13 cellular contexts compared by ENCODE assay signal in the genomic region with DNA sequence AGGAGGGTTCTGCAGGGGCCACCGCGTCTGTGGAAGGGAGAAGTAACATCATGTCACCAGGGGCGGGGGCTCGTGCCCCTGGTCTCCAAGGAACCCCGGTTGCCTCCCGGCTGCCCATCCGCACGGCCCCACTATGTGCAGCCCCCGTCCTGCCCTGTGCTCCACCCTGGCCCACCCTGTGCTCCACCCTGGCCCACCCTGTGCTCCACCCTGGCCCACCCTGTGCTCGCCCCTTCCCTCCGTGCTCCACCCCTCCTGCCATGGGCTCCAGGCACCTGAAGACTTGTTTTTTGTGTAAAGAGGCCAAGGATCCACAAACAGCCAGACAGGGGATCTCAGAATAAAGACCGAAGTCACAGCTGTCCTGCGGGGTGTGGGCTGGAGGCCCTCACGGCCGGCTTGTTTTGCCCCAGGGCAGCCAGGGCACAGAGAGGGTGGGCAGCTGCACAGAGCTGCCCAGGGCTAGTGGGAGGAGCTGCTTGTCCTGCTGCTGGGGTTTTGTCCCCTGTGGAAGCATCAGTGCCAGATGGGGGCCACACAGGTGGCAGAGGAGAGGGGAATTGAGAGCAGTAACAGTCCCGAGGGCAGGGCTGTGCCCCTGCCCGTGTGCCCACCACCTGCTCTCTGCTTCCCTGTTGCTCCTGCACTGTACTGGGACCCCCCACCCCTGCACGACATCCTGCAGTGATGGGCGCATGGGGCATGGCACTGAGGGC.
A peak's percentile ranks its signal among the peaks of the same experiment; 100 is the strongest.
DNase-seq lines count a peak whose midpoint lies in the region; TF ChIP-seq lines count a peak whose summit lies in the region.
"Had no signal": no experiment of that assay in that cellular context is flagged by ENCODE, and none has a peak within 500 bp of the region (broad histone marks: within the 10 kb centered on the region; RNA-seq: fewer than 3 reads in every experiment).

No MANE protein-coding gene starts in this region.

- no peak overlapping the region for H4K91ac ChIP-seq in neuronal stem cell (ENCODE audit: low read depth, low read length, poor library complexity)

- H3K9me3 ChIP-seq in ectodermal cell (ENCODE audit: control insufficient read depth, low read length), result no peaks in the 10 kb centered on the region
- no peaks in the 10 kb centered on the region for H3K9me3 ChIP-seq in neuronal stem cell (replicated peaks in 1 of 2; ENCODE audit: control insufficient read depth in 2 of 2, insufficient read depth in 1 of 2, low read depth in 1 of 2, low read length in 2 of 2)

- WGBS in ectodermal cell, 2 experiments, result 69 to 71% methylated on average over 19 of the region's 19 CpGs
- WGBS in neuronal stem cell (ENCODE audit: extremely low coverage in 2 of 2, insufficient read length in 2 of 2, insufficient replicate concordance in 1 of 2), 2 donors, result no CpG with 5 or more reads among the region's 19 CpGs

- H3K79me1 ChIP-seq in neuronal stem cell (ENCODE audit: low read depth, low read length), result no peaks in the 10 kb centered on the region

- POLR2A ChIA-PET in MCF 10A (lab: Yijun Ruan, JAX), result interaction anchor here (0.6 kb wide), 1 partner anchor 92 kb away, joined by 3 read pairs; no protein-coding TSS in a partner anchor

- H2BK12ac ChIP-seq in neuronal stem cell (ENCODE audit: low read length), result peak overlapping the region; percentile 12

- peak overlapping the region; percentile 66 for H3K14ac ChIP-seq in neuronal stem cell (ENCODE audit: low read length)

- peak overlapping the region; percentile 57 for H4K8ac ChIP-seq in neuronal stem cell (ENCODE audit: low read depth, low read length)

- peak overlapping the region; percentile 100 for H2AK5ac ChIP-seq in neuronal stem cell (ENCODE audit: low read depth, low read length)

- peak overlapping the region; percentile 32 for H3K23ac ChIP-seq in neuronal stem cell (ENCODE audit: low read depth, low read length, poor library complexity)

- no peaks in the 10 kb centered on the region for H3K9me3 Mint-ChIP-seq in MCF 10A (ENCODE audit: unreplicated experiment)

- no peak overlapping the region for H3K4me2 ChIP-seq in neuronal stem cell (ENCODE audit: insufficient read depth, low read length, poor library complexity, severe bottlenecking)

- CTCF ChIA-PET in MCF 10A (lab: Yijun Ruan, JAX), result interaction anchor here (0.6 to 3.6 kb wide), 5 partner anchors 14 to 144 kb away, joined by 3 to 17 read pairs (median 10); no protein-coding TSS in a partner anchor

- peak; percentile 78 for DNase-seq in DMS 273 (lab: John Stamatoyannopoulos, UW; ENCODE audit: unreplicated experiment)
- DNase-seq in NCI-H2171 treated with DMSO at 0.1 percent for 48 hours (lab: John Stamatoyannopoulos, UW), result peak; percentile 84
- no peak for DNase-seq in neuronal stem cell (ENCODE audit: low spot score)
- no peak for DNase-seq in LoVo (ENCODE audit: low spot score)
- DNase-seq in globus pallidus (ENCODE audit: low spot score), result no peak
- DNase-seq in MCF 10A (ENCODE audit: unreplicated experiment), result no peak
- DNase-seq: C1 segment of cervical spinal cord, DMS53, HCEC 1CT, NCI-H446, SIG-M5 had no signal

- H3K4me3 ChIP-seq in ectodermal cell (ENCODE audit: insufficient read depth, low read depth, low read length), result no peak overlapping the region
- H3K4me3 ChIP-seq in neuronal stem cell (ENCODE audit: low read length in 2 of 2), result no peak overlapping the region

- H2BK120ac ChIP-seq in neuronal stem cell (ENCODE audit: low read depth, low read length), result no peak overlapping the region

- no peaks in the 10 kb centered on the region for H3K27me3 Mint-ChIP-seq in MCF 10A (ENCODE audit: insufficient read depth, unreplicated experiment)

- H2BK15ac ChIP-seq in neuronal stem cell (ENCODE audit: low read length), result peak overlapping the region; percentile 96

- H2AFZ ChIP-seq in neuronal stem cell (ENCODE audit: low read length), result no peak overlapping the region

- TF ChIP-seq CTCF in MCF 10A (IDR thresholded peaks at IDR 0.05; ENCODE audit: unreplicated experiment), result no peak

- no peaks in the 10 kb centered on the region for H3K36me3 ChIP-seq in ectodermal cell (ENCODE audit: control insufficient read depth, insufficient read depth, low read length)
- H3K36me3 ChIP-seq in neuronal stem cell (replicated peaks in 1 of 2; ENCODE audit: control insufficient read depth in 2 of 2, insufficient read depth in 2 of 2, low read length in 2 of 2), result no peaks in the 10 kb centered on the region

- H3K4me1 Mint-ChIP-seq in MCF 10A (ENCODE audit: insufficient read depth, unreplicated experiment), result no peaks in the 10 kb centered on the region

- H3K4me1 ChIP-seq in ectodermal cell (ENCODE audit: control insufficient read depth, insufficient read depth, low read length) (peaks cover 31% of the 10 kb centered on the region), neuronal stem cell (ENCODE audit: control insufficient read depth in 2 of 2, insufficient read depth in 1 of 2, low read depth in 1 of 2, low read length in 2 of 2) (peaks cover 17 to 51% of the 10 kb centered on the region in 2 donors)

- no peaks in the 10 kb centered on the region for H3K27me3 ChIP-seq in ectodermal cell (ENCODE audit: control insufficient read depth, insufficient read depth, low read length, poor library complexity, severe bottlenecking)
- no peaks in the 10 kb centered on the region for H3K27me3 ChIP-seq in neuronal stem cell (ENCODE audit: control insufficient read depth in 3 of 3, insufficient read depth in 3 of 3, low read depth in 1 of 3, low read length in 3 of 3)

- H3K18ac ChIP-seq in neuronal stem cell (ENCODE audit: low read length), result peak overlapping the region; percentile 91

- no peaks in the 10 kb centered on the region for H3K36me3 Mint-ChIP-seq in MCF 10A (ENCODE audit: insufficient read depth, unreplicated experiment)
- H3K36me3 Mint-ChIP-seq: IgD-negative memory B cell had no signal

- H2BK5ac ChIP-seq in neuronal stem cell (ENCODE audit: low read length), result peak overlapping the region; percentile 78

- no peak overlapping the region for H3K4me3 Mint-ChIP-seq in MCF 10A (ENCODE audit: unreplicated experiment)
- H3K4me3 Mint-ChIP-seq: IgD-negative memory B cell had no signal

- H3K4ac ChIP-seq in neuronal stem cell (ENCODE audit: low read length), result peak overlapping the region; percentile 54

- H3K27ac ChIP-seq in ectodermal cell (ENCODE audit: insufficient read depth, low read depth, low read length, poor library complexity, severe bottlenecking), result peak overlapping the region; percentile 71
- H3K27ac ChIP-seq in neuronal stem cell (replicated peaks; ENCODE audit: low read length), result no peak overlapping the region

- H3K9ac ChIP-seq in neuronal stem cell (ENCODE audit: low read depth, low read length, poor library complexity), result peak overlapping the region; percentile 67

- H3K27ac Mint-ChIP-seq in MCF 10A (ENCODE audit: low read depth, unreplicated experiment), result no peak overlapping the region

- intact Hi-C loops in MCF 10A (cut with micrococcal nuclease), result no loop called here

- no TSS peak for BruUV-seq in MCF 10A (replicated peaks; lab: Mats Ljungman, UMichigan)

Comparison
In these comparisons a context has a peak if more than half of its experiments do, and no peak if none do; other contexts are left out.
1. DNase-seq: peak in DMS 273 (single experiment) and NCI-H2171 treated with DMSO at 0.1 percent for 48 hours (single experiment); none in neuronal stem cell (single experiment), LoVo (single experiment), globus pallidus (single experiment) and MCF 10A (single experiment).